Comparison of ENCODE assay signal across 8 cellular contexts in the genomic region with DNA sequence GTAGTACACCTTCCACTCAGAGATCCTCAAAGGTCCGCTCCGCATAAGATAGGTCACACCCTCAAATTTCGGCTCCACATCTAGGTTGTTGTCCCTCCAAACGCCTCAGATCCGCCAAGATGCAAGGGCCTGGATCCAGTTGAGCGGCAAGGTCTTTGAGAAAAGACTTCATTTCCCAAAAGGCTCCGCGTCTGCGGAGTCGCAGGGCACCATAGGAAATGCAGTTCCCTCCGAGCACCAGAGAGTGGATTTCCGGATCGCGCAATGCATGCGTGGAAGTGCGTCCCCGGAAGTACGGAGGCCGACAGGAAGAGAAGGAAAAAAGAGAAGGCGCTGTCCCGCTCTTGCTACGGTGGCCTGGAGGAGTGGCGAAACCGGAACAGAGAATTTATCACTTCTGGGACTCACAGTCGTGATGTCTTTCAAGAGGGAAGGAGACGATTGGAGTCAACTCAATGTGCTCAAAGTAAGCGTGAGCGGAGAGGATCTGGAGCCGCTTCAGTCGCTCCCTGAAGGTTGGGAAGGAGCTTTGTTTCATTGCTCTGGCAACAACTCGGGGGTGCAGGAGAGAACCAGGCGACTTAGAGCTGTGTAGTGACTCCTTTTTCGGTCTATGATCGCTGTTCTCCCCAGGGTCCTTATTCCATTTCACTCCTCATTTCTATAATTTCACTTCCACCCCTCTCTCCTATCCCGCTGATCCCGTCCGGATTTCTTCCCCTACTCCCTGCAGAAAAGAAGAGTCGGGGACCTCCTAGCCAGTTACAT. TPM values are rescaled to one million over a fixed set of nuclear protein-coding genes. Genes with fewer than 3 reads are reported as not detected.
A peak's percentile ranks its signal among the peaks of the same experiment; 100 is the strongest.
DNase-seq lines count a peak whose midpoint lies in the region; ATAC-seq and TF ChIP-seq lines count a peak whose summit lies in the region.

A gene with protein sequence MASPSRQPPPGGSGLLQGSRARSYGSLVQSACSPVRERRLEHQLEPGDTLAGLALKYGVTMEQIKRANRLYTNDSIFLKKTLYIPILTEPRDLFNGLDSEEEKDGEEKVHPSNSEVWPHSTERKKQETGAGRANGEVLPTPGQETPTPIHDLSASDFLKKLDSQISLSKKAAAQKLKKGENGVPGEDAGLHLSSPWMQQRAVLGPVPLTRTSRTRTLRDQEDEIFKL (minus strand): TSS at position 165 of the 768 bp plus-strand sequence. CDS start 644 bp downstream, outside the sequence.
A gene with protein sequence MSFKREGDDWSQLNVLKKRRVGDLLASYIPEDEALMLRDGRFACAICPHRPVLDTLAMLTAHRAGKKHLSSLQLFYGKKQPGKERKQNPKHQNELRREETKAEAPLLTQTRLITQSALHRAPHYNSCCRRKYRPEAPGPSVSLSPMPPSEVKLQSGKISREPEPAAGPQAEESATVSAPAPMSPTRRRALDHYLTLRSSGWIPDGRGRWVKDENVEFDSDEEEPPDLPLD (plus strand): TSS at position 407 of the 768 bp plus-strand sequence. CDS start 9 bp downstream, at position 416.

- H3K4me1 Mint-ChIP-seq in T-helper 17 cell, result peaks cover 32% of the 10 kb centered on the region
- peaks cover 24% of the 10 kb centered on the region for H3K4me1 Mint-ChIP-seq in progenitor cell of endocrine pancreas (ENCODE audit: low read depth)

- DNase-seq in NCI-H1694 treated with DMSO at 0.1 percent for 48 hours (lab: John Stamatoyannopoulos, UW) (peak; percentile 99), T-helper 17 cell (peak; percentile 84 to 94 (median 90)), left ventricle myocardium superior (peak; percentile 95), progenitor cell of endocrine pancreas (ENCODE audit: low spot score, unreplicated experiment) (peak; percentile 81), upper lobe of right lung (peak; percentile 96)

- H3K27ac Mint-ChIP-seq in T-helper 17 cell, result peak within 1 kb of the TSS; percentile 88
- peak within 1 kb of the TSS; percentile 93 for H3K27ac Mint-ChIP-seq in progenitor cell of endocrine pancreas

- peak within 1 kb of the TSS; percentile 73 for H3K4me3 ChIP-seq in upper lobe of right lung

- intact Hi-C loops in left ventricle myocardium superior (cut with micrococcal nuclease) (no loop called here), upper lobe of right lung (cut with DNase I) (no loop called here)

- TF ChIP-seq CTCF in progenitor cell of endocrine pancreas (IDR thresholded peaks at IDR 0.05; ENCODE audit: unreplicated experiment) (no peak), upper lobe of right lung (IDR thresholded peaks at IDR 0.05) (no peak)

- H3K27me3 Mint-ChIP-seq in T-helper 17 cell (no peaks in the 10 kb centered on the region), progenitor cell of endocrine pancreas (no peaks in the 10 kb centered on the region)

- H3K4me1 ChIP-seq in upper lobe of right lung, result peaks cover 16% of the 10 kb centered on the region

- H3K9me3 ChIP-seq in T-helper 17 cell (ENCODE audit: control insufficient read depth, low read length, poor library complexity, severe bottlenecking) (no peaks in the 10 kb centered on the region), upper lobe of right lung (no peaks in the 10 kb centered on the region)

- H3K36me3 Mint-ChIP-seq in T-helper 17 cell (ENCODE audit: low read depth) (peaks cover 10% of the 10 kb centered on the region), progenitor cell of endocrine pancreas (ENCODE audit: insufficient read depth) (peaks cover 16% of the 10 kb centered on the region)

- H3K36me3 ChIP-seq in upper lobe of right lung, result peaks cover 41% of the 10 kb centered on the region

- H3K4me3 Mint-ChIP-seq in T-helper 17 cell (peak within 1 kb of the TSS; percentile 98), progenitor cell of endocrine pancreas (ENCODE audit: low read depth) (peak within 1 kb of the TSS; percentile 97)

- H3K27ac ChIP-seq in angular gyrus (ENCODE audit: low read depth, low read length) (peak within 1 kb of the TSS; percentile 98), upper lobe of right lung (peak within 1 kb of the TSS; percentile 86)

- H3K9me3 Mint-ChIP-seq in progenitor cell of endocrine pancreas (ENCODE audit: low read depth), result no peaks in the 10 kb centered on the region

- H3K27me3 ChIP-seq in upper lobe of right lung, result no peaks in the 10 kb centered on the region

- ATAC-seq in GM18498 (IDR thresholded peaks at IDR 0.05; ENCODE audit: unreplicated experiment) (peak; percentile 91), HG02885 (IDR thresholded peaks at IDR 0.05; ENCODE audit: poor library complexity, unreplicated experiment) (peak; percentile 89), T-helper 17 cell (peak; percentile 98), left ventricle myocardium superior (peak; percentile 94), upper lobe of right lung (peak; percentile 97)

RNA-seq across cellular contexts. Expression of the first gene that starts in this region (rescaled TPM):
- total RNA-seq in T-helper 17 cell (under 1 TPM; 0.39 to 0.70 TPM), left ventricle myocardium superior (13.0 TPM), progenitor cell of endocrine pancreas (12.8 and 14.0 TPM in 2 replicates), upper lobe of right lung (6.2 TPM)

RNA-seq across cellular contexts. Expression of the second gene that starts in this region (rescaled TPM):
- total RNA-seq in T-helper 17 cell (10 to 100 TPM; 33.7 to 37.8 TPM), left ventricle myocardium superior (19.1 TPM), progenitor cell of endocrine pancreas (47.1 and 52.0 TPM in 2 replicates), upper lobe of right lung (34.6 TPM)

Comparison
In these comparisons a context has a peak if more than half of its experiments do, and no peak if none do; other contexts are left out.
1. Peak in every context shown above with its lines: DNase-seq, ATAC-seq, H3K4me3 ChIP-seq and H3K27ac ChIP-seq.